Comparison of ENCODE assay signal across 8 cellular contexts in the genomic region with DNA sequence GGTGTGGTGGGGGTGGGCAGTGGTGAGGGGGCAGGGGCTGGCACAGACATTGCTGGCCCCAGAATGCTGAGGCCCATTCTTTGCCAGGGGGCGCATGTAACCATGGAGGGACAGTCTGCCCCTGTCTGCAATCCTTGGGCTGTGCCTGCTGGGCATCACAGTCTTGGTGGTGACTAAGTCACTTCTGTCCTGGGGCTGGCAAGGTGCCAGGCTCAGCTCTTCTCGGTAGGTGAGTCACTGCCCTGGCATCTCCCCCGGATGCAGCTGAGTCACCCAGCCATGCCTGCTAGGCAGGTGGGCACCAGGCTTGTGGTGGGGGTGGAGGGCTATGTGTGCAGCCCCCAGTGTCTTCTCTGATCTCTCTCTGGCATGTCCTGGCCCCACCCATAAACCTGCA. TPM values are rescaled to one million over a fixed set of nuclear protein-coding genes. Genes with fewer than 3 reads are reported as not detected.
DNase-seq lines count a peak whose midpoint lies in the region; ATAC-seq and TF ChIP-seq lines count a peak whose summit lies in the region.

No MANE protein-coding gene starts in this region.

- no peak for TF ChIP-seq CTCF in activated CD8-positive, alpha-beta T cell treated with anti-CD3 and anti-CD28 coated beads for 36 hours (IDR thresholded peaks at IDR 0.05)

- H3K9me3 Mint-ChIP-seq in activated CD8-positive, alpha-beta T cell treated with anti-CD3 and anti-CD28 coated beads for 36 hours: no peaks in the 10 kb centered on the region
- no peaks in the 10 kb centered on the region for H3K9me3 Mint-ChIP-seq in naive B cell

- intact Hi-C loops in activated CD8-positive, alpha-beta T cell treated with anti-CD3 and anti-CD28 coated beads for 36 hours (cut with micrococcal nuclease): no loop called here

- TF ChIP-seq POLR2A in GM18505 (IDR thresholded peaks at IDR 0.05; ENCODE audit: borderline replicate concordance, extremely low read depth, insufficient read depth, insufficient read length): no peak

- H3K4me1 Mint-ChIP-seq in activated CD8-positive, alpha-beta T cell treated with anti-CD3 and anti-CD28 coated beads for 36 hours (ENCODE audit: low read depth): peaks cover 61% of the 10 kb centered on the region
- peaks cover 46 to 52% (median 47%) of the 10 kb centered on the region in 3 donors for H3K4me1 Mint-ChIP-seq in naive B cell

- POLR2A ChIA-PET in activated CD8-positive, alpha-beta T cell treated with anti-CD3 and anti-CD28 coated beads for 36 hours (lab: Charles Lee): interaction anchor here (0.9 to 4.1 kb wide), 5 partner anchors 8 to 184 kb away, joined by 3 to 22 read pairs (median 5); no protein-coding TSS in a partner anchor

- CTCF ChIA-PET in activated CD8-positive, alpha-beta T cell treated with anti-CD3 and anti-CD28 coated beads for 36 hours (lab: Charles Lee): interaction anchor here (42.0 kb wide), 1 partner anchor 36 kb away, joined by 780 read pairs; no protein-coding TSS in a partner anchor

- no peak overlapping the region for H3K4me3 Mint-ChIP-seq in activated CD8-positive, alpha-beta T cell treated with anti-CD3 and anti-CD28 coated beads for 36 hours
- H3K4me3 Mint-ChIP-seq in naive B cell: peak overlapping the region in 1 of 8 donors; percentile 16

- no peaks in the 10 kb centered on the region for H3K27me3 Mint-ChIP-seq in activated CD8-positive, alpha-beta T cell treated with anti-CD3 and anti-CD28 coated beads for 36 hours
- H3K27me3 Mint-ChIP-seq in naive B cell: no peaks in the 10 kb centered on the region

- ATAC-seq in activated CD8-positive, alpha-beta T cell treated with anti-CD3 and anti-CD28 coated beads for 36 hours: peak; percentile 34
- no peak for ATAC-seq in naive B cell (ENCODE audit: low read depth in 2 of 2)
- peak; percentile 57 for ATAC-seq in stimulated activated naive CD8-positive, alpha-beta T cell treated with anti-CD3 and anti-CD28 coated beads, Interleukin-15, Interleukin-2, amounts not matched to agents 100 U/mL and 50 U/mL, for 24 hours
- no peak for ATAC-seq in HG02798 (IDR thresholded peaks at IDR 0.05; ENCODE audit: poor library complexity, unreplicated experiment)
- ATAC-seq in GM18505 (IDR thresholded peaks at IDR 0.05; ENCODE audit: unreplicated experiment): no peak

- DNase-seq in GDM1 (lab: John Stamatoyannopoulos, UW) (peak; percentile 51), NCI-H226 (peak; percentile 87), naive B cell (peak; percentile 42)
- DNase-seq in activated CD8-positive, alpha-beta T cell treated with anti-CD3 and anti-CD28 coated beads for 36 hours: peak; percentile 96
- peak; percentile 84 for DNase-seq in effector CD4-positive, alpha-beta T cell
- DNase-seq in stimulated activated naive CD8-positive, alpha-beta T cell treated with anti-CD3 and anti-CD28 coated beads, Interleukin-15, Interleukin-2, amounts not matched to agents 100 U/mL and 50 U/mL, for 24 hours: peak; percentile 89

- H3K36me3 Mint-ChIP-seq in activated CD8-positive, alpha-beta T cell treated with anti-CD3 and anti-CD28 coated beads for 36 hours (ENCODE audit: low read depth): peaks cover 6% of the 10 kb centered on the region
- no peaks in the 10 kb centered on the region for H3K36me3 Mint-ChIP-seq in naive B cell

- H3K27ac Mint-ChIP-seq in activated CD8-positive, alpha-beta T cell treated with anti-CD3 and anti-CD28 coated beads for 36 hours: peak overlapping the region; percentile 77
- peak overlapping the region in 1 of 6 donors; percentile 70 for H3K27ac Mint-ChIP-seq in naive B cell

RNA-seq across cellular contexts. Expression of a gene that starts 5.6 kb away (rescaled TPM):
- 10 to 100 TPM; 34.7 to 36.2 TPM for total RNA-seq in activated CD8-positive, alpha-beta T cell treated with anti-CD3 and anti-CD28 coated beads for 36 hours
- 10 to 100 TPM in 2 of 6 donors, 1 to 10 TPM in 4; 3.1 to 12.6 (median 7.8) TPM for polyA plus RNA-seq in naive B cell (ENCODE audit: low read depth in 6 of 6)

RNA-seq across cellular contexts. Expression of a gene that starts 26.9 kb away (rescaled TPM):
- 100 to 1,000 TPM; 110 to 118 TPM for total RNA-seq in activated CD8-positive, alpha-beta T cell treated with anti-CD3 and anti-CD28 coated beads for 36 hours
- 1 to 10 TPM in 1 of 6 donors, under 1 TPM in 3, not detected in 2; 0.23 to 1.3 (median 0.35) TPM for polyA plus RNA-seq in naive B cell (ENCODE audit: low read depth in 6 of 6)

RNA-seq across cellular contexts. Expression of a gene that starts 50.0 kb away (rescaled TPM):
- not detected for total RNA-seq in activated CD8-positive, alpha-beta T cell treated with anti-CD3 and anti-CD28 coated beads for 36 hours
- under 1 TPM in 2 of 6 donors, not detected in 4; 0.44 to 0.98 TPM for polyA plus RNA-seq in naive B cell (ENCODE audit: low read depth in 6 of 6)

Comparison
In these comparisons a context has a peak if more than half of its experiments do, and no peak if none do; other contexts are left out.
1. DNase-seq: peak in every context shown above with its lines; median percentile 96 in activated CD8-positive, alpha-beta T cell treated with anti-CD3 and anti-CD28 coated beads for 36 hours; 89 in stimulated activated naive CD8-positive, alpha-beta T cell treated with anti-CD3 and anti-CD28 coated beads, Interleukin-15, Interleukin-2, amounts not matched to agents 100 U/mL and 50 U/mL, for 24 hours; 87 in NCI-H226; 84 in effector CD4-positive, alpha-beta T cell; 51 in GDM1; 42 in naive B cell.
2. ATAC-seq: peak in activated CD8-positive, alpha-beta T cell treated with anti-CD3 and anti-CD28 coated beads for 36 hours (single experiment) and stimulated activated naive CD8-positive, alpha-beta T cell treated with anti-CD3 and anti-CD28 coated beads, Interleukin-15, Interleukin-2, amounts not matched to agents 100 U/mL and 50 U/mL, for 24 hours (single experiment); none in naive B cell (0 of 2), HG02798 (single experiment) and GM18505 (single experiment).